ENCODE assay signal across 11 cellular contexts in the genomic region with DNA sequence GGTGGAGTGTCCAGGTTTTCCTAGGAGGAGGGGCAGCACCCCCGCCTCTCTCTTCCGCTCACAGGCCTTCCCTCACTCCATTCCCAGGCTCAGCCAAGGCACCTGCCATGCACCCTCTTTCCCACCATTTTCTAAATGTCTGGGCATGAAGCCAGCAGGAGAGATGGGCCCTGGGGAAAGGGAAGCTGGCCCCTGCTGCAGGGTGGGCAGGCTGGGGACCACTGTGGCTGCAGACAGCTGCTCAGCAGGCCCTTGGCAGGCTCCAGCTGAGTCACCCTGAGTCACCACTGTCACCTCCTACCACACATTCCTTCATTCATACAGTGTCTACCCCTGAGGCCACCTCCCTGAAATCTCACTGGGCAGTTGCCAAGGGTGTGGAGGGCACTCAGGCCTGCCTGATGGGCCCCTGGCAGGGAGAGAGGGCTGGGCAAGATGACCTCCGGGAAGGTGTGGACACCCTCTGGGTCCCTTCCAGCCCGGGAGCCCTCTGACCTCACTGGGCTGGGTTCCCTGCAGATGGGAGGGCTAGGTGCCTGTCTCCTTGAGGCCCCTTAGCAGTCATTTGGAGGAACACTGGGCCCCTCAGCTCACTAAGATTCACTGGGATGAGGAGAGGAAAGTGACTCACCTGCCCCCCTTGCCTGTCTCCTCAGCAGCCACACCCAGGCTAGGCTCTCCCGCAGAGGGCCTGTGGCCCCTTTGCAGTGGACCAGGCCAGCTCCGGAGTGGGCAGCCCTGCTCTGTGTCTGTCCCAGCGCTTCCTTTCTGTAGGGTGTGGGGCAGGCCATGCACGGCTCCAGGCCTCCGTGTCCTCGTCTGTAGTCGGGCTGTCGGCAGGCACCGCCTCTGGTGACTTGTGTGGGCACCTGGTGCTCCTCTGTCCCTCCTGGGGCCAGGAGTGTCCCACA. TPM values are rescaled to one million over a fixed set of nuclear protein-coding genes. Genes with fewer than 3 reads are reported as not detected.
DNase-seq lines count a peak whose midpoint lies in the region; ATAC-seq, FAIRE-seq and TF ChIP-seq lines count a peak whose summit lies in the region.
"Had no signal": no experiment of that assay in that cellular context is flagged by ENCODE, and none has a peak within 500 bp of the region (broad histone marks: within the 10 kb centered on the region; RNA-seq: fewer than 3 reads in every experiment).

No MANE protein-coding gene starts in this region.

- no peaks in the 10 kb centered on the region for H3K36me3 ChIP-seq in endothelial cell of umbilical vein (ENCODE audit: control insufficient read depth in 2 of 2, extremely low read depth in 1 of 2, insufficient read depth in 2 of 2, low read length in 2 of 2)
- H3K36me3 ChIP-seq in skeletal muscle satellite cell (ENCODE audit: insufficient read depth, low read length) = no peaks in the 10 kb centered on the region

- H2AFZ ChIP-seq in endothelial cell of umbilical vein (ENCODE audit: low read depth, low read length) = no peak overlapping the region

- no peak overlapping the region for H3K4me3 ChIP-seq in endothelial cell of umbilical vein (replicated peaks in 1 of 3; ENCODE audit: insufficient read depth in 1 of 3, low read depth in 1 of 3, low read length in 3 of 3)
- H3K4me3 ChIP-seq in skeletal muscle satellite cell (ENCODE audit: low read length) = peak overlapping the region; percentile 28

- peak overlapping the region; percentile 86 for H3K27ac ChIP-seq in endothelial cell of umbilical vein (ENCODE audit: insufficient read depth, low read depth, low read length)
- H3K27ac ChIP-seq: C4-2B had no signal

- TF ChIP-seq POLR2A in endothelial cell of umbilical vein (IDR thresholded peaks at IDR 0.05; ENCODE audit: low read depth, low read length) = no peak

- H3K9ac ChIP-seq in endothelial cell of umbilical vein (replicated peaks; ENCODE audit: extremely low read depth, insufficient read depth, low read length) (peak overlapping the region; percentile 33), skeletal muscle satellite cell (ENCODE audit: low read depth, low read length) (peak overlapping the region; percentile 86)

- H3K4me1 ChIP-seq in endothelial cell of umbilical vein (ENCODE audit: control insufficient read depth, extremely low read depth, insufficient read depth, low read length) = peaks cover 51% of the 10 kb centered on the region
- peaks cover 62% of the 10 kb centered on the region for H3K4me1 ChIP-seq in skeletal muscle satellite cell (ENCODE audit: control insufficient read depth, insufficient read depth, low read length)

- FAIRE-seq in endothelial cell of umbilical vein (lab: Jason Lieb, UNC) = peak; percentile 94

- H3K4me2 ChIP-seq in endothelial cell of umbilical vein (ENCODE audit: insufficient read depth, low read length) = no peak overlapping the region
- peak overlapping the region; percentile 55 for H3K4me2 ChIP-seq in skeletal muscle satellite cell (ENCODE audit: low read length)

- no peaks in the 10 kb centered on the region for H3K9me3 ChIP-seq in endothelial cell of umbilical vein (replicated peaks; ENCODE audit: control insufficient read depth, insufficient read depth, low read length)
- H3K9me3 ChIP-seq in skeletal muscle satellite cell (replicated peaks; ENCODE audit: low read length) = no peaks in the 10 kb centered on the region

- peaks cover 25% of the 10 kb centered on the region for H3K79me2 ChIP-seq in endothelial cell of umbilical vein (ENCODE audit: control insufficient read depth, insufficient read depth, low read length)

- peak; percentile 54 for DNase-seq in SIG-M5 treated with dmso at 0.1 percent for 504 hours (lab: John Stamatoyannopoulos, UW; ENCODE audit: unreplicated experiment)
- DNase-seq in SIG-M5 (lab: John Stamatoyannopoulos, UW) = no peak
- peak; percentile 20 for DNase-seq in NCI-H1105 (lab: John Stamatoyannopoulos, UW)
- DNase-seq in endothelial cell of umbilical vein (ENCODE audit: low read depth, low spot score) = peak; percentile 65
- no peak for DNase-seq in ecto neural progenitor cell (ENCODE audit: low spot score)
- no peak for DNase-seq in SK-N-DZ (ENCODE audit: low spot score)
- DNase-seq: activated CD4-positive, alpha-beta T cell treated with anti-CD3 and anti-CD28 coated beads, Interleukin-2, amount 50 U/mL, for 4 hours had no signal

- H4K20me1 ChIP-seq in endothelial cell of umbilical vein (replicated peaks; ENCODE audit: control insufficient read depth, extremely low read depth, insufficient read depth, low read length) = no peaks in the 10 kb centered on the region

- TF ChIP-seq CTCF in endothelial cell of umbilical vein (IDR thresholded peaks at IDR 0.05; ENCODE audit: extremely low read depth in 1 of 2, insufficient read depth in 1 of 2, low read depth in 1 of 2, low read length in 2 of 2) = no peak

- POLR2A ChIA-PET in endothelial cell of umbilical vein (lab: Charles Lee) = no interaction called here

- no TSS peak for BruUV-seq in endothelial cell of umbilical vein (replicated peaks; lab: Mats Ljungman, UMichigan)

- dilution Hi-C loops in endothelial cell of umbilical vein (cut with MboI; ENCODE audit: extremely low pct_ligation_motif_present, low sequenced_read_pairs) = no loop called here

- no peak for ATAC-seq in GM21360 (IDR thresholded peaks at IDR 0.05; ENCODE audit: unreplicated experiment)

- intact Hi-C loops in endothelial cell of umbilical vein (cut with micrococcal nuclease) = loop anchor here (1.0 kb wide), 1 partner anchor 11 kb away; no protein-coding TSS in a partner anchor

- no peaks in the 10 kb centered on the region for H3K9me1 ChIP-seq in endothelial cell of umbilical vein (replicated peaks; ENCODE audit: control insufficient read depth, extremely low read depth, insufficient read depth, low read length)

- CTCF ChIA-PET in endothelial cell of umbilical vein (lab: Charles Lee) = interaction anchor here (1.0 to 1.5 kb wide), 2 partner anchors 10 to 17 kb away, joined by 3 to 5 read pairs; no protein-coding TSS in a partner anchor

- H3K27me3 ChIP-seq in endothelial cell of umbilical vein (ENCODE audit: control insufficient read depth in 2 of 2, insufficient read depth in 2 of 2, low read length in 2 of 2) (no peaks in the 10 kb centered on the region), skeletal muscle satellite cell (ENCODE audit: control insufficient read depth, insufficient read depth, low read length) (no peaks in the 10 kb centered on the region)

TF ChIP-seq in endothelial cell of umbilical vein, 7 proteins besides CTCF, POLR2A, EP300 and RAD21:
- TF ChIP-seq MAX (IDR thresholded peaks at IDR 0.05; ENCODE audit: insufficient read depth, insufficient read length) (no peak), GATA2 (IDR thresholded peaks at IDR 0.05; ENCODE audit: insufficient read depth, insufficient read length, low read depth, low read length) (no peak), MYC (IDR thresholded peaks at IDR 0.05; ENCODE audit: low read depth, low read length) (no peak), FOS (IDR thresholded peaks at IDR 0.05; ENCODE audit: borderline replicate concordance, insufficient read depth, low read length) (peak; percentile 94), EZH2 (IDR thresholded peaks at IDR 0.05; ENCODE audit: borderline replicate concordance, low read depth, low read length, severe bottlenecking) (no peak), POLR2AphosphoS5 (IDR thresholded peaks at IDR 0.05; ENCODE audit: insufficient read depth, low read depth, low read length) (peak; percentile 35), JUN (IDR thresholded peaks at IDR 0.05; ENCODE audit: borderline replicate concordance, insufficient read depth, insufficient read length, low read depth) (peak; percentile 72)
TF ChIP-seq in endothelial cell of umbilical vein: peak in this region for 3.

RNA-seq across cellular contexts. Expression of gene MYEOV, which starts 7.8 kb away (rescaled TPM):
- 7.0 and 14.4 TPM in 2 replicates for total RNA-seq in endothelial cell of umbilical vein
- 3.8 TPM in 2 replicates for polyA plus RNA-seq in endothelial cell of umbilical vein
- 4.3 and 4.4 TPM in 2 replicates for polyA plus RNA-seq in endothelial cell of umbilical vein (2011; cell fraction: cytosol; rRNA removed)
- polyA plus RNA-seq in endothelial cell of umbilical vein (2011; cell fraction: nucleus; rRNA removed) = 4.6 and 6.6 TPM in 2 replicates
- 8.0 and 18.4 TPM in 2 replicates for polyA plus RNA-seq in endothelial cell of umbilical vein (2012)
- polyA minus RNA-seq in endothelial cell of umbilical vein = 3.2 and 11.9 TPM in 2 replicates
- polyA minus RNA-seq in endothelial cell of umbilical vein (2011; cell fraction: cytosol; rRNA and poly(A)+ RNA removed) = not detected
- polyA minus RNA-seq in endothelial cell of umbilical vein (2011; cell fraction: nucleus; rRNA and poly(A)+ RNA removed) = 3.0 and 4.4 TPM in 2 replicates
- total RNA-seq in skeletal muscle satellite cell (2012; rRNA removed) = 6.8 and 28.4 TPM in 2 replicates
- polyA plus RNA-seq in SK-N-DZ (2014; cell fraction: cytosol; rRNA removed) = 0.54 TPM in 1 of 2 replicates, not detected in the other
- 0.49 TPM in 1 of 2 replicates, not detected in the other for polyA plus RNA-seq in SK-N-DZ (2014; cell fraction: nucleus; rRNA removed)
- total RNA-seq: temporal lobe had no signal

Comparison
In these comparisons a context has a peak if more than half of its experiments do, and no peak if none do; other contexts are left out.
1. DNase-seq: peak in SIG-M5 treated with dmso at 0.1 percent for 504 hours (single experiment), NCI-H1105 (single experiment) and endothelial cell of umbilical vein (single experiment); none in SIG-M5 (single experiment), ecto neural progenitor cell (single experiment) and SK-N-DZ (single experiment).